ENCODE assay signal across 8 cellular contexts in genomic region chr6:30450908-30451818, GRCh38. TPM values are rescaled to one million over a fixed set of nuclear protein-coding genes. Genes with fewer than 3 reads are reported as not detected.
DNase-seq lines count a peak whose midpoint lies in the region; ATAC-seq, FAIRE-seq and TF ChIP-seq lines count a peak whose summit lies in the region.

No MANE protein-coding gene starts in this region.

- FAIRE-seq in HTR-8/SVneo (lab: Jason Lieb, UNC): no peak

- no peaks in the 10 kb centered on the region for H3K9me3 ChIP-seq in CD4-positive, CD25-positive, alpha-beta regulatory T cell (ENCODE audit: control insufficient read depth in 2 of 2, low read length in 2 of 2)

- H3K9me3 Mint-ChIP-seq in CD4-positive, CD25-positive, alpha-beta regulatory T cell: peaks cover 0 to 4% (median 0%) of the 10 kb centered on the region in 7 donors
- no peaks in the 10 kb centered on the region for H3K9me3 Mint-ChIP-seq in activated CD8-positive, alpha-beta memory T cell treated with anti-CD3 and anti-CD28 coated beads, Interleukin-2, amount 10 ng/mL, durations not matched to agents 7 days and 5 days (ENCODE audit: low read depth)
- H3K9me3 Mint-ChIP-seq in type B pancreatic cell: no peaks in the 10 kb centered on the region

- H3K4me3 ChIP-seq in CD4-positive, CD25-positive, alpha-beta regulatory T cell (ENCODE audit: low read depth, low read length): peak overlapping the region; percentile 73
- H3K4me3 ChIP-seq in rectal smooth muscle tissue (ENCODE audit: low read length): peak overlapping the region; percentile 35

- no peaks in the 10 kb centered on the region for H3K36me3 ChIP-seq in CD4-positive, CD25-positive, alpha-beta regulatory T cell (ENCODE audit: control insufficient read depth, insufficient read depth, low read length)
- H3K36me3 ChIP-seq in rectal smooth muscle tissue (ENCODE audit: control insufficient read depth, insufficient read depth, low read length): no peaks in the 10 kb centered on the region

- peaks cover 39% of the 10 kb centered on the region for H3K4me1 ChIP-seq in CD4-positive, CD25-positive, alpha-beta regulatory T cell (ENCODE audit: control insufficient read depth, insufficient read depth, low read length, poor library complexity, severe bottlenecking)
- no peaks in the 10 kb centered on the region for H3K4me1 ChIP-seq in rectal smooth muscle tissue (ENCODE audit: control insufficient read depth, insufficient read depth, low read length)

- peaks cover 59% of the 10 kb centered on the region for H3K27me3 ChIP-seq in CD4-positive, CD25-positive, alpha-beta regulatory T cell (ENCODE audit: control insufficient read depth, insufficient read depth, low read length)
- peaks cover 42% of the 10 kb centered on the region for H3K27me3 ChIP-seq in rectal smooth muscle tissue (ENCODE audit: control insufficient read depth, insufficient read depth, low read length)

- H3K4me3 Mint-ChIP-seq in CD4-positive, CD25-positive, alpha-beta regulatory T cell: peak overlapping the region; percentile 36 to 80 (median 74)
- peak overlapping the region; percentile 39 for H3K4me3 Mint-ChIP-seq in activated CD8-positive, alpha-beta memory T cell treated with anti-CD3 and anti-CD28 coated beads, Interleukin-2, amount 10 ng/mL, durations not matched to agents 7 days and 5 days
- H3K4me3 Mint-ChIP-seq in type B pancreatic cell: no peak overlapping the region

- peak; percentile 61 to 75 for ATAC-seq in CD4-positive, CD25-positive, alpha-beta regulatory T cell (ENCODE audit: low read depth in 2 of 2)
- peak; percentile 69 for ATAC-seq in activated CD8-positive, alpha-beta memory T cell treated with anti-CD3 and anti-CD28 coated beads, Interleukin-2, amount 10 ng/mL, durations not matched to agents 7 days and 5 days

- peak overlapping the region in 1 of 3 donors; percentile 5 for H3K27ac Mint-ChIP-seq in CD4-positive, CD25-positive, alpha-beta regulatory T cell
- H3K27ac Mint-ChIP-seq in activated CD8-positive, alpha-beta memory T cell treated with anti-CD3 and anti-CD28 coated beads, Interleukin-2, amount 10 ng/mL, durations not matched to agents 7 days and 5 days: peak overlapping the region; percentile 3
- no peak overlapping the region for H3K27ac Mint-ChIP-seq in type B pancreatic cell

- in situ Hi-C loops in KBM-7 (cut with MboI; ENCODE audit: low pct_unique_long_range_greater_than_20kb, low sequenced_read_pairs): no loop called here

- no peak overlapping the region for H3K27ac ChIP-seq in CD4-positive, CD25-positive, alpha-beta regulatory T cell (ENCODE audit: insufficient read depth, low read length, poor library complexity, severe bottlenecking)
- no peak overlapping the region for H3K27ac ChIP-seq in rectal smooth muscle tissue (ENCODE audit: low read depth, low read length)

- no peaks in the 10 kb centered on the region for H3K36me3 Mint-ChIP-seq in CD4-positive, CD25-positive, alpha-beta regulatory T cell
- no peaks in the 10 kb centered on the region for H3K36me3 Mint-ChIP-seq in activated CD8-positive, alpha-beta memory T cell treated with anti-CD3 and anti-CD28 coated beads, Interleukin-2, amount 10 ng/mL, durations not matched to agents 7 days and 5 days
- H3K36me3 Mint-ChIP-seq in type B pancreatic cell: no peaks in the 10 kb centered on the region

- peak; percentile 37 to 88 (median 68) for DNase-seq in CD4-positive, CD25-positive, alpha-beta regulatory T cell
- DNase-seq in KBM-7: peak; percentile 94
- DNase-seq in activated CD8-positive, alpha-beta memory T cell treated with anti-CD3 and anti-CD28 coated beads, Interleukin-2, amount 10 ng/mL, durations not matched to agents 7 days and 5 days: peak; percentile 83
- DNase-seq in fibroblast of peridontal ligament (ENCODE audit: extremely low read depth): peak; percentile 80
- DNase-seq in type B pancreatic cell (ENCODE audit: extremely low spot score, unreplicated experiment): no peak
- DNase-seq in HTR-8/SVneo (ENCODE audit: insufficient read length, low spot score): no peak
- no peak for DNase-seq in HuH-7 (ENCODE audit: low spot score)

- H3K4me1 Mint-ChIP-seq in CD4-positive, CD25-positive, alpha-beta regulatory T cell: peaks cover 13 to 53% (median 28%) of the 10 kb centered on the region in 4 donors
- H3K4me1 Mint-ChIP-seq in activated CD8-positive, alpha-beta memory T cell treated with anti-CD3 and anti-CD28 coated beads, Interleukin-2, amount 10 ng/mL, durations not matched to agents 7 days and 5 days: peaks cover 30% of the 10 kb centered on the region
- no peaks in the 10 kb centered on the region for H3K4me1 Mint-ChIP-seq in type B pancreatic cell (ENCODE audit: unreplicated experiment)

- no peak overlapping the region for H3K9ac ChIP-seq in rectal smooth muscle tissue (ENCODE audit: low read length)

- CTCF ChIA-PET in activated CD8-positive, alpha-beta memory T cell treated with anti-CD3 and anti-CD28 coated beads, Interleukin-2, amount 10 ng/mL, durations not matched to agents 7 days and 5 days (lab: Charles Lee): interaction anchor here (0.7 to 5.9 kb wide), 21 partner anchors 9 to 320 kb away, joined by 3 to 67 read pairs (median 5); partner anchors contain the start of gene ABCF1

- peaks cover 89% of the 10 kb centered on the region for H3K27me3 Mint-ChIP-seq in CD4-positive, CD25-positive, alpha-beta regulatory T cell
- peaks cover 94% of the 10 kb centered on the region for H3K27me3 Mint-ChIP-seq in activated CD8-positive, alpha-beta memory T cell treated with anti-CD3 and anti-CD28 coated beads, Interleukin-2, amount 10 ng/mL, durations not matched to agents 7 days and 5 days
- peaks cover 88% of the 10 kb centered on the region for H3K27me3 Mint-ChIP-seq in type B pancreatic cell

- TF ChIP-seq CTCF in type B pancreatic cell (conservative IDR thresholded peaks at IDR 0.05): no peak

RNA-seq across cellular contexts. Expression of gene HLA-E, which starts 38.1 kb away (rescaled TPM):
- total RNA-seq in CD4-positive, CD25-positive, alpha-beta regulatory T cell: 1,662 TPM
- 1,000 to 10,000 TPM; 2,373 to 2,677 (median 2,539) TPM for polyA plus RNA-seq in CD4-positive, CD25-positive, alpha-beta regulatory T cell
- total RNA-seq in activated CD8-positive, alpha-beta memory T cell treated with anti-CD3 and anti-CD28 coated beads, Interleukin-2, amount 10 ng/mL, durations not matched to agents 7 days and 5 days: 100 to 1,000 TPM; 395 to 602 TPM
- total RNA-seq in type B pancreatic cell (ENCODE audit: low replicate concordance): 50.8 and 109 TPM in 2 replicates

Comparison
In these comparisons a context has a peak if more than half of its experiments do, and no peak if none do; other contexts are left out.
1. DNase-seq: peak in CD4-positive, CD25-positive, alpha-beta regulatory T cell (3 of 3), KBM-7 (single experiment), activated CD8-positive, alpha-beta memory T cell treated with anti-CD3 and anti-CD28 coated beads, Interleukin-2, amount 10 ng/mL, durations not matched to agents 7 days and 5 days (single experiment) and fibroblast of peridontal ligament (single experiment); none in type B pancreatic cell (single experiment), HTR-8/SVneo (single experiment) and HuH-7 (single experiment).